In genomic region chr1:37947364-37947763, GRCh38 we compare ENCODE assay signal across 8 cellular contexts. TPM values are rescaled to one million over a fixed set of nuclear protein-coding genes. Genes with fewer than 3 reads are reported as not detected.
A peak's percentile ranks its signal among the peaks of the same experiment; 100 is the strongest.
DNase-seq lines count a peak whose midpoint lies in the region; ATAC-seq lines count a peak whose summit lies in the region.

No MANE protein-coding gene starts in this region.

- peaks cover 22% of the 10 kb centered on the region for H3K4me1 Mint-ChIP-seq in activated CD4-positive, alpha-beta T cell treated with anti-CD3 and anti-CD28 coated beads, Interleukin-2, amount 10 ng/mL, durations not matched to agents 7 days and 5 days
- H3K4me1 Mint-ChIP-seq in activated CD4-positive, alpha-beta memory T cell treated with anti-CD3 and anti-CD28 coated beads for 36 hours (ENCODE audit: low read depth): peaks cover 9% of the 10 kb centered on the region

- CTCF ChIA-PET in activated CD4-positive, alpha-beta T cell treated with anti-CD3 and anti-CD28 coated beads, Interleukin-2, amount 10 ng/mL, durations not matched to agents 7 days and 5 days (lab: Charles Lee): interaction anchor here (0.7 to 2.9 kb wide), 4 partner anchors 9 to 42 kb away, joined by 5 to 17 read pairs (median 6); no protein-coding TSS in a partner anchor
- CTCF ChIA-PET in activated CD4-positive, alpha-beta memory T cell treated with anti-CD3 and anti-CD28 coated beads for 36 hours (lab: Charles Lee): no interaction called here

- intact Hi-C loops in activated CD4-positive, alpha-beta memory T cell treated with anti-CD3 and anti-CD28 coated beads for 36 hours (cut with micrococcal nuclease): no loop called here
- intact Hi-C loops in left colon (cut with DNase I, micrococcal nuclease): no loop called here

- H3K36me3 Mint-ChIP-seq in activated CD4-positive, alpha-beta T cell treated with anti-CD3 and anti-CD28 coated beads, Interleukin-2, amount 10 ng/mL, durations not matched to agents 7 days and 5 days (ENCODE audit: low read depth): peaks cover 4% of the 10 kb centered on the region
- no peaks in the 10 kb centered on the region for H3K36me3 Mint-ChIP-seq in activated CD4-positive, alpha-beta memory T cell treated with anti-CD3 and anti-CD28 coated beads for 36 hours

- peak; percentile 85 for ATAC-seq in left colon
- ATAC-seq in GM18502 (IDR thresholded peaks at IDR 0.05; ENCODE audit: poor library complexity, unreplicated experiment): no peak
- ATAC-seq in HG03108 (IDR thresholded peaks at IDR 0.05; ENCODE audit: unreplicated experiment): no peak

- peak overlapping the region; percentile 99 for H3K4me3 Mint-ChIP-seq in activated CD4-positive, alpha-beta T cell treated with anti-CD3 and anti-CD28 coated beads, Interleukin-2, amount 10 ng/mL, durations not matched to agents 7 days and 5 days
- peak overlapping the region; percentile 91 for H3K4me3 Mint-ChIP-seq in activated CD4-positive, alpha-beta memory T cell treated with anti-CD3 and anti-CD28 coated beads for 36 hours

- peak overlapping the region; percentile 80 for H3K27ac ChIP-seq in substantia nigra (ENCODE audit: low read depth, low read length, poor library complexity, severe bottlenecking)

- POLR2A ChIA-PET in activated CD4-positive, alpha-beta T cell treated with anti-CD3 and anti-CD28 coated beads, Interleukin-2, amount 10 ng/mL, durations not matched to agents 7 days and 5 days (lab: Charles Lee): no interaction called here
- POLR2A ChIA-PET in activated CD4-positive, alpha-beta memory T cell treated with anti-CD3 and anti-CD28 coated beads for 36 hours (lab: Charles Lee): no interaction called here

- DNase-seq in activated CD4-positive, alpha-beta T cell treated with anti-CD3 and anti-CD28 coated beads, Interleukin-2, amount 10 ng/mL, durations not matched to agents 7 days and 5 days: no peak
- DNase-seq in activated CD4-positive, alpha-beta T cell treated with anti-CD3 and anti-CD28 coated beads for 1 hour: no peak
- DNase-seq in activated CD4-positive, alpha-beta memory T cell treated with anti-CD3 and anti-CD28 coated beads for 36 hours: no peak
- DNase-seq in left colon: peak; percentile 51 to 75
- no peak for DNase-seq in substantia nigra (lab: John Stamatoyannopoulos, UW)
- DNase-seq in activated CD8-positive, alpha-beta memory T cell treated with anti-CD3 and anti-CD28 coated beads for 24 hours: no peak

- no peaks in the 10 kb centered on the region for H3K9me3 Mint-ChIP-seq in activated CD4-positive, alpha-beta T cell treated with anti-CD3 and anti-CD28 coated beads, Interleukin-2, amount 10 ng/mL, durations not matched to agents 7 days and 5 days
- no peaks in the 10 kb centered on the region for H3K9me3 Mint-ChIP-seq in activated CD4-positive, alpha-beta memory T cell treated with anti-CD3 and anti-CD28 coated beads for 36 hours

- peak overlapping the region; percentile 99 for H3K27ac Mint-ChIP-seq in activated CD4-positive, alpha-beta T cell treated with anti-CD3 and anti-CD28 coated beads, Interleukin-2, amount 10 ng/mL, durations not matched to agents 7 days and 5 days
- peak overlapping the region; percentile 92 for H3K27ac Mint-ChIP-seq in activated CD4-positive, alpha-beta memory T cell treated with anti-CD3 and anti-CD28 coated beads for 36 hours

- H3K27me3 Mint-ChIP-seq in activated CD4-positive, alpha-beta T cell treated with anti-CD3 and anti-CD28 coated beads, Interleukin-2, amount 10 ng/mL, durations not matched to agents 7 days and 5 days: no peaks in the 10 kb centered on the region
- H3K27me3 Mint-ChIP-seq in activated CD4-positive, alpha-beta memory T cell treated with anti-CD3 and anti-CD28 coated beads for 36 hours: no peaks in the 10 kb centered on the region

RNA-seq across cellular contexts. Expression of gene INPP5B, which starts 0.5 kb away (rescaled TPM):
- total RNA-seq in activated CD4-positive, alpha-beta T cell treated with anti-CD3 and anti-CD28 coated beads, Interleukin-2, amount 10 ng/mL, durations not matched to agents 7 days and 5 days: 10 to 100 TPM; 31.5 to 33.8 TPM
- 10 to 100 TPM; 24.3 to 24.4 TPM for total RNA-seq in activated CD4-positive, alpha-beta memory T cell treated with anti-CD3 and anti-CD28 coated beads for 36 hours
- 10 to 100 TPM; 21.6 to 25.2 TPM for total RNA-seq in left colon

RNA-seq across cellular contexts. Expression of gene SF3A3, which starts 42.5 kb away (rescaled TPM):
- 100 to 1,000 TPM in 1 of 2 experiments, 10 to 100 TPM in 1; 80.9 to 110 TPM for total RNA-seq in activated CD4-positive, alpha-beta T cell treated with anti-CD3 and anti-CD28 coated beads, Interleukin-2, amount 10 ng/mL, durations not matched to agents 7 days and 5 days
- total RNA-seq in activated CD4-positive, alpha-beta memory T cell treated with anti-CD3 and anti-CD28 coated beads for 36 hours: 10 to 100 TPM; 93.5 to 94.4 TPM
- 10 to 100 TPM; 27.5 to 34.8 TPM for total RNA-seq in left colon

RNA-seq across cellular contexts. Expression of gene FHL3, which starts 58.0 kb away (rescaled TPM):
- total RNA-seq in activated CD4-positive, alpha-beta T cell treated with anti-CD3 and anti-CD28 coated beads, Interleukin-2, amount 10 ng/mL, durations not matched to agents 7 days and 5 days: 1 to 10 TPM; 9.8 to 9.9 TPM
- total RNA-seq in activated CD4-positive, alpha-beta memory T cell treated with anti-CD3 and anti-CD28 coated beads for 36 hours: 10 to 100 TPM; 14.4 to 14.7 TPM
- 1 to 10 TPM; 2.5 to 6.8 TPM for total RNA-seq in left colon

Comparison
In these comparisons a context has a peak if more than half of its experiments do, and no peak if none do; other contexts are left out.
1. DNase-seq: peak in left colon (2 of 2); none in activated CD4-positive, alpha-beta T cell treated with anti-CD3 and anti-CD28 coated beads, Interleukin-2, amount 10 ng/mL, durations not matched to agents 7 days and 5 days (single experiment), activated CD4-positive, alpha-beta T cell treated with anti-CD3 and anti-CD28 coated beads for 1 hour (single experiment), activated CD4-positive, alpha-beta memory T cell treated with anti-CD3 and anti-CD28 coated beads for 36 hours (single experiment), substantia nigra (0 of 49) and activated CD8-positive, alpha-beta memory T cell treated with anti-CD3 and anti-CD28 coated beads for 24 hours (single experiment).